Comparison of ENCODE assay signal across 9 cellular contexts in genomic region chr4:103075894-103076776, GRCh38. TPM values are rescaled to one million over a fixed set of nuclear protein-coding genes. Genes with fewer than 3 reads are reported as not detected.
DNase-seq lines count a peak whose midpoint lies in the region; ATAC-seq, FAIRE-seq and TF ChIP-seq lines count a peak whose summit lies in the region.
"Had no signal": no experiment of that assay in that cellular context is flagged by ENCODE, and none has a peak within 500 bp of the region (broad histone marks: within the 10 kb centered on the region; RNA-seq: fewer than 3 reads in every experiment).

Gene SLC9B2 (minus strand): TSS chr4:103076761. CDS start chr4:103067550, 9,211 bp downstream.

- DNase-seq in DMS 273 (lab: John Stamatoyannopoulos, UW; ENCODE audit: unreplicated experiment) = peak; percentile 82
- no peak for DNase-seq in DMS 273 treated with DMSO at 0.1 percent for 48 hours (lab: John Stamatoyannopoulos, UW)
- DNase-seq in NCI-H1092 (lab: John Stamatoyannopoulos, UW) = peak; percentile 55
- peak; percentile 20 for DNase-seq in activated CD4-positive, CD25-positive, alpha-beta regulatory T cell treated with anti-CD3 and anti-CD28 coated beads, Interleukin-2, amount 50 U/mL, for 16 hours (ENCODE audit: low read depth, low spot score)
- DNase-seq in central memory CD4-positive, alpha-beta T cell = peak; percentile 63
- DNase-seq in keratinocyte (ENCODE audit: low read depth, low spot score) = no peak
- peak; percentile 25 to 51 (median 45) for DNase-seq in stimulated activated CD4-positive, alpha-beta T cell treated with anti-CD3 and anti-CD28 coated beads, Interleukin-12 subunit alpha, Interleukin-12 subunit beta, amount 100 ng/mL, for 48 hours (ENCODE audit: low read depth in 2 of 3, low spot score in 1 of 3)

- H3K9me1 ChIP-seq in keratinocyte (ENCODE audit: control insufficient read depth, extremely low read depth, insufficient read depth, low read length) = no peaks in the 10 kb centered on the region

- H3K4me1 ChIP-seq in keratinocyte (ENCODE audit: control insufficient read depth, extremely low read depth, insufficient read depth, low read length) = peaks cover 23% of the 10 kb centered on the region

- peak within 1 kb of the TSS; percentile 95 for H2AFZ ChIP-seq in keratinocyte (ENCODE audit: control insufficient read depth, low read length)

- peak in 1 of 3 experiments; percentile 12 for TF ChIP-seq CTCF in keratinocyte (optimal IDR thresholded peaks at IDR 0.05 in 1 of 3, IDR thresholded peaks at IDR 0.05 in 1 of 3, conservative IDR thresholded peaks at IDR 0.05 in 1 of 3; ENCODE audit: extremely low read depth in 1 of 3, insufficient read depth in 2 of 3, low read length in 3 of 3)

- no peak for FAIRE-seq in keratinocyte (lab: Jason Lieb, UNC)
- FAIRE-seq: A204.1 had no signal

- peaks cover 35% of the 10 kb centered on the region for H3K79me2 ChIP-seq in keratinocyte (ENCODE audit: control insufficient read depth, insufficient read depth, low read length)

- dilution Hi-C loops in keratinocyte (cut with MboI; ENCODE audit: extremely low pct_ligation_motif_present, low sequenced_read_pairs) = no loop called here

- peak within 1 kb of the TSS; percentile 84 for H3K27ac ChIP-seq in keratinocyte (ENCODE audit: control insufficient read depth, insufficient read depth, low read length)

- H3K27me3 ChIP-seq in keratinocyte (ENCODE audit: control insufficient read depth, extremely low read depth, insufficient read depth, low read length) = no peaks in the 10 kb centered on the region

- ATAC-seq in HG02588 (IDR thresholded peaks at IDR 0.05; ENCODE audit: unreplicated experiment) = peak; percentile 55

- H3K4me2 ChIP-seq in keratinocyte (ENCODE audit: control insufficient read depth, extremely low read depth, insufficient read depth, low read depth, low read length) = peak within 1 kb of the TSS; percentile 78

- H3K9ac ChIP-seq in keratinocyte (ENCODE audit: control insufficient read depth, extremely low read depth, insufficient read depth, low read length) = peak within 1 kb of the TSS; percentile 92

- no peaks in the 10 kb centered on the region for H3K9me3 ChIP-seq in keratinocyte (ENCODE audit: control insufficient read depth, low read depth, low read length)

- no peaks in the 10 kb centered on the region for H3K36me3 ChIP-seq in keratinocyte (ENCODE audit: control insufficient read depth in 2 of 2, extremely low read depth in 1 of 2, insufficient read depth in 2 of 2, low read length in 2 of 2)

- H3K4me3 ChIP-seq in keratinocyte (ENCODE audit: control insufficient read depth in 2 of 3, extremely low read depth in 1 of 3, insufficient read depth in 2 of 3, low read depth in 1 of 3, low read length in 3 of 3) = peak within 1 kb of the TSS; percentile 58 to 78 (median 77)

- no peaks in the 10 kb centered on the region for H4K20me1 ChIP-seq in keratinocyte (ENCODE audit: control insufficient read depth, extremely low read depth, insufficient read depth, low read length)

RNA-seq across cellular contexts. Expression of gene SLC9B2, which starts in this region (rescaled TPM):
- polyA plus RNA-seq in keratinocyte = 10.8 to 14.6 TPM (median 14.0 TPM) in 3 replicates
- 14.2 TPM for polyA plus RNA-seq in keratinocyte (2011; ENCODE audit: low read depth)
- polyA plus RNA-seq in keratinocyte (2011; cell fraction: cytosol; rRNA removed) = 12.6 and 20.5 TPM in 2 replicates
- 13.3 and 16.5 TPM in 2 replicates for polyA plus RNA-seq in keratinocyte (2011; cell fraction: nucleus; rRNA removed)
- 7.8 and 14.3 TPM in 2 replicates for polyA plus RNA-seq in keratinocyte (2012; ENCODE audit: low replicate concordance)
- polyA minus RNA-seq in keratinocyte = 6.6 to 31.2 TPM (median 15.2 TPM) in 3 replicates
- 14.0 TPM for polyA minus RNA-seq in keratinocyte (2011; cell fraction: cytosol; rRNA and poly(A)+ RNA removed)
- 13.1 and 21.8 TPM in 2 replicates for polyA minus RNA-seq in keratinocyte (2011; cell fraction: nucleus; rRNA and poly(A)+ RNA removed)

Comparison
In these comparisons a context has a peak if more than half of its experiments do, and no peak if none do; other contexts are left out.
1. DNase-seq: peak in DMS 273 (single experiment), NCI-H1092 (single experiment), activated CD4-positive, CD25-positive, alpha-beta regulatory T cell treated with anti-CD3 and anti-CD28 coated beads, Interleukin-2, amount 50 U/mL, for 16 hours (single experiment), central memory CD4-positive, alpha-beta T cell (single experiment) and stimulated activated CD4-positive, alpha-beta T cell treated with anti-CD3 and anti-CD28 coated beads, Interleukin-12 subunit alpha, Interleukin-12 subunit beta, amount 100 ng/mL, for 48 hours (3 of 3); none in DMS 273 treated with DMSO at 0.1 percent for 48 hours (single experiment) and keratinocyte (single experiment).